In the genomic region with DNA sequence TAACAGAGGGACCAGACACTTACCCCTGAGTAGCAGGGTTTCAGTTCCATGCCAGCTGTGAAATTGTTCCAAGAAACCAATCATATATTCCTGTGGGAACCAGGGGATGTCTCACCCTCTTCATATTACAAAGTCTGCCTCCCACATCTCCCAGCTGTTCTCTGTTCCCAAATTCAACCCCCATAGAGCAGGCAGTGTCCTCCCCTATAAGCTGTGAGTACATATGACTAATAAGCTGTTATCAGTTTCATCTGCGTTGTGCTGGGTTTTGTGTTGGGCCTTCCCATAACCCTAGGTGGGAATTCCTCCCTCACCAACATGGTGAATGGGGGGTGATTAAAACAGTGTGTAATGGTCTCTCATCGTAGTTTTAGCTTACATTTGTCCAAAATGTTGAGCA, we compare ENCODE assay signal across 26 cellular contexts. TPM values are rescaled to one million over a fixed set of nuclear protein-coding genes. Genes with fewer than 3 reads are reported as not detected.
DNase-seq lines count a peak whose midpoint lies in the region; ATAC-seq, FAIRE-seq and TF ChIP-seq lines count a peak whose summit lies in the region.
"Had no signal": no experiment of that assay in that cellular context is flagged by ENCODE, and none has a peak within 500 bp of the region (broad histone marks: within the 10 kb centered on the region; RNA-seq: fewer than 3 reads in every experiment).

No MANE protein-coding gene starts in this region.

- H3K9me1 ChIP-seq in K562 (ENCODE audit: control insufficient read depth, insufficient read depth, low read length) = no peaks in the 10 kb centered on the region

- H3K4me2 ChIP-seq in K562 (ENCODE audit: insufficient read depth, low read length) = no peak overlapping the region

- POLR2A ChIA-PET in K562 (lab: Yijun Ruan, JAX) = no interaction called here

- no peak overlapping the region for H2AFZ ChIP-seq in K562 (ENCODE audit: low read depth, low read length)
- H2AFZ ChIP-seq: parathyroid adenoma had no signal

- no peak for TF ChIP-seq CTCF in K562 (IDR thresholded peaks at IDR 0.05 in 2 of 3, conservative IDR thresholded peaks at IDR 0.05 in 1 of 3; ENCODE audit: insufficient read depth in 2 of 3, low read depth in 1 of 3, low read length in 3 of 3)
- no peak for TF ChIP-seq CTCF in natural killer cell (IDR thresholded peaks at IDR 0.05)

- TF ChIP-seq RAD21 in K562 (CRISPR knock-in tag; conservative IDR thresholded peaks at IDR 0.05 in 1 of 2, IDR thresholded peaks at IDR 0.05 in 1 of 2) = no peak

- H4K20me1 ChIP-seq in K562 (replicated peaks; ENCODE audit: control insufficient read depth, insufficient read depth, low read length) = no peaks in the 10 kb centered on the region

- no peak for TF ChIP-seq EP300 in K562 (IDR thresholded peaks at IDR 0.05; ENCODE audit: low read length)

- H3K9me3 Mint-ChIP-seq in natural killer cell = no peaks in the 10 kb centered on the region
- H3K9me3 Mint-ChIP-seq: activated naive CD8-positive, alpha-beta T cell treated with anti-CD3 and anti-CD28 coated beads, Interleukin-2, amount 10 ng/mL, durations not matched to agents 7 days and 5 days; CD4-positive, alpha-beta memory T cell; dendritic cell treated with granulocyte-macrophage colony-stimulating factor and Interleukin-4, amounts not matched to agents 40 ng/mL and 50 ng/mL, for 4 days; memory B cell; naive thymus-derived CD4-positive, alpha-beta T cell; stimulated activated naive B cell treated with anti-CD40 and anti-IgM and Interleukin-4, amounts not matched to agents 10 μg/mL and 1 μg/mL and 100 μg/mL, for 72 hours; T-cell had no signal

- intact Hi-C loops in K562 (cut with micrococcal nuclease) (no loop called here), natural killer cell (cut with micrococcal nuclease) (no loop called here)

- no peaks in the 10 kb centered on the region for H3K36me3 Mint-ChIP-seq in natural killer cell
- H3K36me3 Mint-ChIP-seq: activated naive CD8-positive, alpha-beta T cell treated with anti-CD3 and anti-CD28 coated beads, Interleukin-2, amount 10 ng/mL, durations not matched to agents 7 days and 5 days; CD4-positive, alpha-beta memory T cell; memory B cell; naive thymus-derived CD4-positive, alpha-beta T cell; stimulated activated naive B cell treated with anti-CD40 and anti-IgM and Interleukin-4, amounts not matched to agents 10 μg/mL and 1 μg/mL and 100 μg/mL, for 72 hours; T-cell had no signal

- no peaks in the 10 kb centered on the region for H3K4me1 Mint-ChIP-seq in natural killer cell
- H3K4me1 Mint-ChIP-seq: activated CD8-positive, alpha-beta memory T cell treated with anti-CD3 and anti-CD28 coated beads, Interleukin-2, amount 10 ng/mL, durations not matched to agents 7 days and 5 days; activated naive CD8-positive, alpha-beta T cell treated with anti-CD3 and anti-CD28 coated beads, Interleukin-2, amount 10 ng/mL, durations not matched to agents 7 days and 5 days; CD4-positive, alpha-beta memory T cell; memory B cell; naive thymus-derived CD4-positive, alpha-beta T cell; stimulated activated naive B cell treated with anti-CD40 and anti-IgM and Interleukin-4, amounts not matched to agents 10 μg/mL and 1 μg/mL and 100 μg/mL, for 72 hours; T-cell had no signal

- peaks cover 0 to 20% of the 10 kb centered on the region in 2 experiments; a peak in 2 of 5 replicates for H3K4me1 ChIP-seq in K562 (replicated peaks in 1 of 2; ENCODE audit: control insufficient read depth in 2 of 2, insufficient read depth in 2 of 2, low read length in 2 of 2)
- H3K4me1 ChIP-seq: gastrocnemius medialis, parathyroid adenoma, thyroid gland had no signal

- BruUV-seq in K562 (replicated peaks; lab: Mats Ljungman, UMichigan) = no TSS peak

- H3K27ac Mint-ChIP-seq in natural killer cell = no peak overlapping the region
- H3K27ac Mint-ChIP-seq: activated CD8-positive, alpha-beta memory T cell treated with anti-CD3 and anti-CD28 coated beads, Interleukin-2, amount 10 ng/mL, durations not matched to agents 7 days and 5 days; activated naive CD8-positive, alpha-beta T cell treated with anti-CD3 and anti-CD28 coated beads, Interleukin-2, amount 10 ng/mL, durations not matched to agents 7 days and 5 days; CD4-positive, alpha-beta memory T cell; dendritic cell treated with granulocyte-macrophage colony-stimulating factor and Interleukin-4, amounts not matched to agents 40 ng/mL and 50 ng/mL, for 4 days; memory B cell; naive thymus-derived CD4-positive, alpha-beta T cell; stimulated activated naive B cell treated with anti-CD40 and anti-IgM and Interleukin-4, amounts not matched to agents 10 μg/mL and 1 μg/mL and 100 μg/mL, for 72 hours; T-cell had no signal

- 26% methylated on average over 2 of the region's 2 CpGs for WGBS in K562 (ENCODE audit: insufficient coverage, low coverage, missing lambda C conversion rate)

- in situ Hi-C loops in K562 (cut with MboI) = no loop called here

- no peaks in the 10 kb centered on the region for H3K9me3 ChIP-seq in K562 (replicated peaks; ENCODE audit: control insufficient read depth, insufficient read depth, low read depth, low read length)
- H3K9me3 ChIP-seq: gastrocnemius medialis, thyroid gland had no signal

- H3K4me3 Mint-ChIP-seq in natural killer cell = no peak overlapping the region
- H3K4me3 Mint-ChIP-seq: activated CD8-positive, alpha-beta memory T cell treated with anti-CD3 and anti-CD28 coated beads, Interleukin-2, amount 10 ng/mL, durations not matched to agents 7 days and 5 days; activated naive CD8-positive, alpha-beta T cell treated with anti-CD3 and anti-CD28 coated beads, Interleukin-2, amount 10 ng/mL, durations not matched to agents 7 days and 5 days; CD4-positive, alpha-beta memory T cell; dendritic cell treated with granulocyte-macrophage colony-stimulating factor and Interleukin-4, amounts not matched to agents 40 ng/mL and 50 ng/mL, for 4 days; memory B cell; naive thymus-derived CD4-positive, alpha-beta T cell; stimulated activated naive B cell treated with anti-CD40 and anti-IgM and Interleukin-4, amounts not matched to agents 10 μg/mL and 1 μg/mL and 100 μg/mL, for 72 hours; T-cell had no signal

- H3K9ac ChIP-seq in K562 (ENCODE audit: insufficient read depth in 1 of 2, low read depth in 2 of 2, low read length in 2 of 2) = no peak overlapping the region
- H3K9ac ChIP-seq: parathyroid adenoma had no signal

- peaks cover 4% of the 10 kb centered on the region; the same call in 1 of the 3 replicates for H3K36me3 ChIP-seq in K562 (ENCODE audit: control insufficient read depth, insufficient read depth, low read length)
- H3K36me3 ChIP-seq: thyroid gland had no signal

- DNase-seq in EH (ENCODE audit: low read depth) = peak; percentile 19
- DNase-seq in NCI-H2171 (lab: John Stamatoyannopoulos, UW) = peak; percentile 55
- DNase-seq in K562 (ENCODE audit: extremely low read depth in 1 of 4, low spot score in 3 of 4) = peak in 3 of 4 experiments; percentile 18 to 32 (median 22)
- peak; percentile 76 for DNase-seq in myocyte (ENCODE audit: low read depth)
- no peak for DNase-seq in natural killer cell
- DNase-seq: activated CD4-positive, alpha-beta T cell treated with anti-CD3 and anti-CD28 coated beads for 48 hours; activated CD8-positive, alpha-beta memory T cell treated with anti-CD3 and anti-CD28 coated beads, Interleukin-2, amount 10 ng/mL, durations not matched to agents 7 days and 5 days; activated naive CD8-positive, alpha-beta T cell treated with anti-CD3 and anti-CD28 coated beads, Interleukin-2, amount 10 ng/mL, durations not matched to agents 7 days and 5 days; CD4-positive, alpha-beta memory T cell; gastrocnemius medialis; Kasumi-1; naive thymus-derived CD4-positive, alpha-beta T cell; NCI-H1105 treated with DMSO at 0.1 percent for 48 hours; NCI-H526 treated with DMSO at 0.1 percent for 48 hours; SHP77 treated with DMSO at 0.1 percent for 48 hours; stimulated activated naive B cell treated with anti-CD40 and anti-IgM and Interleukin-4, amounts not matched to agents 10 μg/mL and 1 μg/mL and 100 μg/mL, for 72 hours; T-cell; thyroid gland had no signal

- no peaks in the 10 kb centered on the region for H3K79me2 ChIP-seq in K562 (ENCODE audit: control insufficient read depth, insufficient read depth, low read length)
- H3K79me2 ChIP-seq: parathyroid adenoma had no signal

- no peaks in the 10 kb centered on the region for H3K27me3 ChIP-seq in K562 (ENCODE audit: control insufficient read depth in 2 of 2, insufficient read depth in 2 of 2, low read length in 2 of 2)
- H3K27me3 ChIP-seq: gastrocnemius medialis, thyroid gland had no signal

- H3K27me3 Mint-ChIP-seq in natural killer cell (ENCODE audit: low read depth in 2 of 2) = no peaks in the 10 kb centered on the region
- H3K27me3 Mint-ChIP-seq: activated CD8-positive, alpha-beta memory T cell treated with anti-CD3 and anti-CD28 coated beads, Interleukin-2, amount 10 ng/mL, durations not matched to agents 7 days and 5 days; activated naive CD8-positive, alpha-beta T cell treated with anti-CD3 and anti-CD28 coated beads, Interleukin-2, amount 10 ng/mL, durations not matched to agents 7 days and 5 days; CD4-positive, alpha-beta memory T cell; dendritic cell treated with granulocyte-macrophage colony-stimulating factor and Interleukin-4, amounts not matched to agents 40 ng/mL and 50 ng/mL, for 4 days; memory B cell; stimulated activated naive B cell treated with anti-CD40 and anti-IgM and Interleukin-4, amounts not matched to agents 10 μg/mL and 1 μg/mL and 100 μg/mL, for 72 hours; T-cell had no signal

- no peak for FAIRE-seq in K562 (lab: Jason Lieb, UNC)
- FAIRE-seq: H1 had no signal

- ATAC-seq in K562 (peak; percentile 62), GM18517 (IDR thresholded peaks at IDR 0.05; ENCODE audit: unreplicated experiment) (no peak), GM18870 (IDR thresholded peaks at IDR 0.05; ENCODE audit: unreplicated experiment) (no peak), HG03520 (IDR thresholded peaks at IDR 0.05; ENCODE audit: unreplicated experiment) (no peak), natural killer cell (no peak)
- ATAC-seq: activated CD8-positive, alpha-beta memory T cell treated with anti-CD3 and anti-CD28 coated beads, Interleukin-2, amount 10 ng/mL, durations not matched to agents 7 days and 5 days; gastrocnemius medialis; naive thymus-derived CD4-positive, alpha-beta T cell; sciatic nerve; stimulated activated naive B cell treated with anti-CD40 and anti-IgM and Interleukin-4, amounts not matched to agents 10 μg/mL and 1 μg/mL and 100 μg/mL, for 72 hours; T-cell had no signal

- CTCF ChIA-PET in K562 (lab: Yijun Ruan, JAX; ENCODE audit: low intra/inter-chr PET ratio) = no interaction called here

- H3K4me3 ChIP-seq in K562 = no peak overlapping the region
- H3K4me3 ChIP-seq: gastrocnemius medialis, thyroid gland had no signal

- TF ChIP-seq POLR2A in K562 (conservative IDR thresholded peaks at IDR 0.05) = no peak

- no peak overlapping the region for H3K27ac ChIP-seq in K562 (ENCODE audit: extremely low read depth, low read depth, low read length)
- H3K27ac ChIP-seq: gastrocnemius medialis, parathyroid adenoma, thyroid gland had no signal

RNA-seq across cellular contexts. Expression of a gene that starts 41.0 kb away (rescaled TPM):
- total RNA-seq in K562 (2011; cell fraction: chromatin; rRNA removed; ENCODE audit: low replicate concordance) = 45.7 and 158 TPM in 2 replicates
- 20.2 and 28.8 TPM in 2 replicates for total RNA-seq in K562 (2011; cell fraction: nucleolus; rRNA removed)
- total RNA-seq in K562 (2011; cell fraction: nucleoplasm; rRNA removed) = 45.3 and 70.8 TPM in 2 replicates
- total RNA-seq in K562 (2014; rRNA removed) (20.4 and 24.4 TPM in 2 replicates), K562 (2014; rRNA removed; fragmentation: Illumina TruSeq; extraction: Trizol) (41.7 and 46.4 TPM in 2 replicates), K562 (2015; rRNA removed; fragmentation: Illumina TruSeq; extraction: Trizol) (24.8 and 28.2 TPM in 2 replicates), K562 (2021) (26.5 and 29.0 TPM in 2 replicates), myocyte (13.3 and 14.8 TPM in 2 replicates), natural killer cell (10 to 100 TPM; 21.7 to 25.2 (median 23.4) TPM)
- polyA plus RNA-seq in K562 (2011; rRNA removed) (44.9 and 45.0 TPM in 2 replicates), K562 (2014; fragmentation: Illumina TruSeq; extraction: Trizol) (20.8 and 22.2 TPM in 2 replicates), K562 (2014; fragmentation: Nextera tagmentation; extraction: Ambion mirVana) (10 to 100 TPM; 19.6 to 23.3 TPM), K562 (2014; rRNA removed) (21.2 and 22.7 TPM in 2 replicates)
- 4.9 and 14.6 TPM in 2 replicates for polyA plus RNA-seq in K562 (2011; cell fraction: cytosol; rRNA removed)
- 33.4 and 51.6 TPM in 2 replicates for polyA plus RNA-seq in K562 (2011; cell fraction: nucleus; rRNA removed)
- 18.7 and 19.6 TPM in 2 replicates for polyA plus RNA-seq in K562 (2012)
- polyA minus RNA-seq in K562 (2011; rRNA and poly(A)+ RNA removed) = 40.8 and 52.1 TPM in 2 replicates
- polyA minus RNA-seq in K562 (2011; cell fraction: cytosol; rRNA and poly(A)+ RNA removed) = 16.7 and 17.2 TPM in 2 replicates
- 29.9 and 66.9 TPM in 2 replicates for polyA minus RNA-seq in K562 (2011; cell fraction: nucleus; rRNA and poly(A)+ RNA removed)
- 5.1 TPM for polyA plus RNA-seq in myocyte (2012)

RNA-seq across cellular contexts. Expression of a gene that starts 41.3 kb away (rescaled TPM):
- total RNA-seq in K562 (2011; cell fraction: chromatin; rRNA removed; ENCODE audit: low replicate concordance) = 13.0 and 14.3 TPM in 2 replicates
- total RNA-seq in K562 (2011; cell fraction: nucleolus; rRNA removed) = 13.0 and 16.1 TPM in 2 replicates
- 11.9 and 12.5 TPM in 2 replicates for total RNA-seq in K562 (2011; cell fraction: nucleoplasm; rRNA removed)
- 12.6 and 14.2 TPM in 2 replicates for total RNA-seq in K562 (2014; rRNA removed)
- total RNA-seq in K562 (2014; rRNA removed; fragmentation: Illumina TruSeq; extraction: Trizol) = 15.7 and 23.8 TPM in 2 replicates
- total RNA-seq in K562 (2015; rRNA removed; fragmentation: Illumina TruSeq; extraction: Trizol) = 11.5 and 12.9 TPM in 2 replicates
- 14.8 and 16.5 TPM in 2 replicates for total RNA-seq in K562 (2021)
- polyA plus RNA-seq in K562 (2011; rRNA removed) = 22.8 and 27.1 TPM in 2 replicates
- polyA plus RNA-seq in K562 (2011; cell fraction: cytosol; rRNA removed) = 8.2 and 13.6 TPM in 2 replicates
- polyA plus RNA-seq in K562 (2011; cell fraction: nucleus; rRNA removed) = 6.4 and 11.4 TPM in 2 replicates
- 10.8 and 14.4 TPM in 2 replicates for polyA plus RNA-seq in K562 (2012)
- 12.8 and 13.5 TPM in 2 replicates for polyA plus RNA-seq in K562 (2014; fragmentation: Illumina TruSeq; extraction: Trizol)
- polyA plus RNA-seq in K562 (2014; fragmentation: Nextera tagmentation; extraction: Ambion mirVana) = 10 to 100 TPM; 24.3 to 24.4 TPM
- polyA plus RNA-seq in K562 (2014; rRNA removed) = 11.9 and 13.1 TPM in 2 replicates
- polyA minus RNA-seq in K562 (2011; rRNA and poly(A)+ RNA removed) = 26.9 and 30.0 TPM in 2 replicates
- polyA minus RNA-seq in K562 (2011; cell fraction: cytosol; rRNA and poly(A)+ RNA removed) = 10.4 and 12.8 TPM in 2 replicates
- 24.5 and 42.5 TPM in 2 replicates for polyA minus RNA-seq in K562 (2011; cell fraction: nucleus; rRNA and poly(A)+ RNA removed)
- 14.7 and 16.4 TPM in 2 replicates for total RNA-seq in myocyte
- polyA plus RNA-seq in myocyte (2012) = 14.0 TPM
- 10 to 100 TPM; 12.3 to 15.2 (median 14.8) TPM for total RNA-seq in natural killer cell
